Comparison of ENCODE assay signal across 28 cellular contexts in the genomic region with DNA sequence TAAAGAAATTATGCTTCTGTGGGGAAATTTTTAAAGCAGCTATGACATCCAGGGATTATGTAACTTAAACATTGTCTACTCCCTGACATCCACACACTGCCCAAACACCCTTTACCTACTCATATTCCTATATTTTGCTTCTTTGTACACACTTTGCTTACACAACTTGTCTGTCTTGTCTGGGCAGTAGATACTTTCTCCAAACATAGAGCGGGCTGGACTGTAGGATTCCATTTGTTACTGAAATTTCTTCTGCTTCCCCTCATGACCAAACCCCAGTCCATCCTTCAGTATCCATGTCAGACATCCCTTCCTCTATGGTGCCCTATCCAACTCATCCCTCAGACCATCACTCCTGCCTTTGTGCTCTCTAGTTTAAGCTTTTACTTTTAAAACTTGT. TPM values are rescaled to one million over a fixed set of nuclear protein-coding genes. Genes with fewer than 3 reads are reported as not detected.
A peak's percentile ranks its signal among the peaks of the same experiment; 100 is the strongest.
DNase-seq lines count a peak whose midpoint lies in the region; ATAC-seq and TF ChIP-seq lines count a peak whose summit lies in the region.
"Had no signal": no experiment of that assay in that cellular context is flagged by ENCODE, and none has a peak within 500 bp of the region (broad histone marks: within the 10 kb centered on the region; RNA-seq: fewer than 3 reads in every experiment).

No MANE protein-coding gene starts in this region.

- no peaks in the 10 kb centered on the region for H3K9me3 ChIP-seq in IMR-90 (ENCODE audit: control insufficient read depth, insufficient read depth, low read length)
- no peaks in the 10 kb centered on the region for H3K9me3 ChIP-seq in suprapubic skin
- no peaks in the 10 kb centered on the region for H3K9me3 ChIP-seq in vagina
- H3K9me3 ChIP-seq: BLaER1 treated with 17β-estradiol and CSF1 and Interleukin-3, amounts not matched to agents 10 nM and 100 nM; SJSA1 had no signal

- H4K8ac ChIP-seq in IMR-90 (ENCODE audit: low read depth in 2 of 2, low read length in 2 of 2), result no peak overlapping the region

- no peak overlapping the region for H3K56ac ChIP-seq in IMR-90 (ENCODE audit: extremely low read depth, insufficient read depth, low read length)

- H3K9ac ChIP-seq in IMR-90 (ENCODE audit: low read depth, low read length), result no peak overlapping the region
- H3K9ac ChIP-seq: BLaER1 treated with 17β-estradiol and CSF1 and Interleukin-3, amounts not matched to agents 10 nM and 100 nM had no signal

- H3K9me3 Mint-ChIP-seq in dendritic cell treated with granulocyte-macrophage colony-stimulating factor and Interleukin-4, amounts not matched to agents 40 ng/mL and 50 ng/mL, for 4 days, result no peaks in the 10 kb centered on the region
- no peaks in the 10 kb centered on the region for H3K9me3 Mint-ChIP-seq in progenitor cell of endocrine pancreas (ENCODE audit: low read depth)
- H3K9me3 Mint-ChIP-seq: CD4-positive, alpha-beta memory T cell; GM23338; H9; HFFc6 had no signal

- TF ChIP-seq CTCF in C4-2B (conservative IDR thresholded peaks at IDR 0.05) (no peak), IMR-90 (conservative IDR thresholded peaks at IDR 0.05; ENCODE audit: low read depth, low read length) (no peak), progenitor cell of endocrine pancreas (IDR thresholded peaks at IDR 0.05; ENCODE audit: unreplicated experiment) (no peak), suprapubic skin (IDR thresholded peaks at IDR 0.05) (no peak), vagina (IDR thresholded peaks at IDR 0.05) (no peak)

- 0 out of 2 replicates have a peak overlapping the region, but pooled peaks have one; percentile 11 for H2AK5ac ChIP-seq in IMR-90 (ENCODE audit: low read depth, low read length)

- no peak overlapping the region for H3K4ac ChIP-seq in IMR-90 (ENCODE audit: low read depth, low read length)

- no peak overlapping the region for H4K91ac ChIP-seq in IMR-90 (ENCODE audit: insufficient read depth, low read depth, low read length)

- no peak overlapping the region for H2BK15ac ChIP-seq in IMR-90 (ENCODE audit: low read depth, low read length)

- H3K4me3 Mint-ChIP-seq in dendritic cell treated with granulocyte-macrophage colony-stimulating factor and Interleukin-4, amounts not matched to agents 40 ng/mL and 50 ng/mL, for 4 days, result no peak overlapping the region
- H3K4me3 Mint-ChIP-seq in progenitor cell of endocrine pancreas (ENCODE audit: low read depth), result no peak overlapping the region
- H3K4me3 Mint-ChIP-seq: CD4-positive, alpha-beta memory T cell; GM23338; H9; HFFc6 had no signal

- intact Hi-C loops in IMR-90 (cut with micrococcal nuclease) (no loop called here), vagina (cut with DNase I) (no loop called here)
- intact Hi-C loops in dendritic cell treated with granulocyte-macrophage colony-stimulating factor and Interleukin-4, amounts not matched to agents 40 ng/mL and 50 ng/mL, for 4 days (cut with micrococcal nuclease), result no loop called here

- no TSS peak for BruUV-seq in IMR-90 (replicated peaks; lab: Mats Ljungman, UMichigan)

- in situ Hi-C loops in IMR-90 (cut with MboI; ENCODE audit: low sequenced_read_pairs), result no loop called here

- ATAC-seq in IMR-90 (ENCODE audit: low read depth), result no peak; the same call in 1 of the 2 replicates
- ATAC-seq: GM23338 had no signal

- peaks cover 38 to 72% of the 10 kb centered on the region in 2 experiments for H3K79me1 ChIP-seq in IMR-90 (ENCODE audit: low read depth in 1 of 2, low read length in 2 of 2)

- H3K14ac ChIP-seq in IMR-90 (replicated peaks; ENCODE audit: low read depth, low read length), result no peak overlapping the region

- no peak overlapping the region for H3K18ac ChIP-seq in IMR-90 (ENCODE audit: low read depth, low read length)

- no peak overlapping the region for H2BK20ac ChIP-seq in IMR-90 (ENCODE audit: low read depth, low read length)

- H3K36me3 Mint-ChIP-seq in dendritic cell treated with granulocyte-macrophage colony-stimulating factor and Interleukin-4, amounts not matched to agents 40 ng/mL and 50 ng/mL, for 4 days (ENCODE audit: low read depth), result no peaks in the 10 kb centered on the region
- H3K36me3 Mint-ChIP-seq in progenitor cell of endocrine pancreas (ENCODE audit: insufficient read depth), result no peaks in the 10 kb centered on the region
- H3K36me3 Mint-ChIP-seq: CD4-positive, alpha-beta memory T cell had no signal

- H3K36me3 ChIP-seq in IMR-90 (ENCODE audit: control insufficient read depth, insufficient read depth, low read length) (no peaks in the 10 kb centered on the region), suprapubic skin (no peaks in the 10 kb centered on the region), vagina (no peaks in the 10 kb centered on the region)
- H3K36me3 ChIP-seq: BLaER1 treated with 17β-estradiol and CSF1 and Interleukin-3, amounts not matched to agents 10 nM and 100 nM had no signal

- no peak overlapping the region for H2BK120ac ChIP-seq in IMR-90 (ENCODE audit: low read depth, low read length)

- no peak overlapping the region for H4K5ac ChIP-seq in IMR-90 (ENCODE audit: low read depth, low read length)

- no peak overlapping the region for H2BK5ac ChIP-seq in IMR-90 (ENCODE audit: low read depth, low read length, poor library complexity, severe bottlenecking)

- dilution Hi-C loops in IMR-90 (cut with HindIII; ENCODE audit: low sequenced_read_pairs, unreplicated experiment), result no loop called here

- H3K27ac Mint-ChIP-seq in dendritic cell treated with granulocyte-macrophage colony-stimulating factor and Interleukin-4, amounts not matched to agents 40 ng/mL and 50 ng/mL, for 4 days, result peak overlapping the region; percentile 23
- H3K27ac Mint-ChIP-seq in progenitor cell of endocrine pancreas, result peak overlapping the region; percentile 30
- H3K27ac Mint-ChIP-seq: CD4-positive, alpha-beta memory T cell; GM23338 had no signal

- no peaks in the 10 kb centered on the region for H3K27me3 Mint-ChIP-seq in dendritic cell treated with granulocyte-macrophage colony-stimulating factor and Interleukin-4, amounts not matched to agents 40 ng/mL and 50 ng/mL, for 4 days
- H3K27me3 Mint-ChIP-seq in progenitor cell of endocrine pancreas, result no peaks in the 10 kb centered on the region
- H3K27me3 Mint-ChIP-seq: CD4-positive, alpha-beta memory T cell had no signal

- H3K4me2 ChIP-seq in IMR-90 (ENCODE audit: low read depth, low read length), result no peak overlapping the region
- H3K4me2 ChIP-seq: BLaER1 treated with 17β-estradiol and CSF1 and Interleukin-3, amounts not matched to agents 10 nM and 100 nM; GM23338 had no signal

- TF ChIP-seq EP300 in suprapubic skin (IDR thresholded peaks at IDR 0.05), result no peak

- 80% methylated on average over 1 of the region's 1 CpG; no CpG with 5 or more reads in 1 of the 2 experiments for WGBS in IMR-90 (ENCODE audit: extremely low coverage in 2 of 2, insufficient read length in 1 of 2), 2 experiments
- 95% methylated on average over 1 of the region's 1 CpG for WGBS in suprapubic skin

- DNase-seq in IMR-90 (no peak), progenitor cell of endocrine pancreas (ENCODE audit: low spot score, unreplicated experiment) (no peak), suprapubic skin (ENCODE audit: low spot score in 2 of 2) (no peak), NOMO-1 (lab: John Stamatoyannopoulos, UW; ENCODE audit: unreplicated experiment in 2 of 2) (no peak), vagina (ENCODE audit: extremely low spot score in 2 of 2) (no peak)
- no peak for DNase-seq in stimulated activated CD4-positive, alpha-beta T cell treated with anti-CD3 and anti-CD28 coated beads, Interleukin-2, amount 100 ng/mL, for 48 hours
- DNase-seq: AML-193; CD4-positive, alpha-beta memory T cell; DMS 273 treated with DMSO at 0.1 percent for 48 hours; DMS79; EL; GDM1; H9; HFFc6; Karpas-422; NCI-H1092; NCI-H1417 treated with DMSO at 0.1 percent for 48 hours; NCI-H187; NCI-H2171 treated with DMSO at 0.1 percent for 48 hours; NCI-H345; Right ventricle myocardium superior; RPMI8226 had no signal

- peaks cover 48% of the 10 kb centered on the region for H3K4me1 Mint-ChIP-seq in dendritic cell treated with granulocyte-macrophage colony-stimulating factor and Interleukin-4, amounts not matched to agents 40 ng/mL and 50 ng/mL, for 4 days (ENCODE audit: low read depth)
- H3K4me1 Mint-ChIP-seq in progenitor cell of endocrine pancreas (ENCODE audit: low read depth), result peaks cover 8% of the 10 kb centered on the region

- H3K23ac ChIP-seq in IMR-90 (ENCODE audit: low read depth, low read length), result no peak overlapping the region

- H3K4me3 ChIP-seq in IMR-90 (ENCODE audit: insufficient read depth, low read depth, low read length), result no peak overlapping the region
- H3K4me3 ChIP-seq in suprapubic skin, result no peak overlapping the region
- no peak overlapping the region for H3K4me3 ChIP-seq in vagina
- H3K4me3 ChIP-seq: BLaER1 treated with 17β-estradiol and CSF1 and Interleukin-3, amounts not matched to agents 10 nM and 100 nM; GM12878; GM23338; SJSA1 had no signal

- no peak for TF ChIP-seq RAD21 in IMR-90 (IDR thresholded peaks at IDR 0.05; ENCODE audit: low read length)

- POLR2A ChIA-PET in IMR-90 (lab: Charles Lee; ENCODE audit: unreplicated experiment), result no interaction called here

- CTCF ChIA-PET in IMR-90 (lab: Yijun Ruan, JAX), result interaction anchor here (1.1 kb wide), 1 partner anchor 18 kb away, joined by 4 read pairs; no protein-coding TSS in a partner anchor

- peak overlapping the region; percentile 72; the same call in 1 of the 2 replicates for H3K27ac ChIP-seq in C4-2B
- H3K27ac ChIP-seq in IMR-90 (ENCODE audit: insufficient read depth, low read length), result no peak overlapping the region
- H3K27ac ChIP-seq in suprapubic skin, result no peak overlapping the region
- H3K27ac ChIP-seq in vagina, result no peak overlapping the region
- H3K27ac ChIP-seq: BLaER1 treated with 17β-estradiol and CSF1 and Interleukin-3, amounts not matched to agents 10 nM and 100 nM; SJSA1 had no signal

- no peak overlapping the region for H2AFZ ChIP-seq in IMR-90 (replicated peaks; ENCODE audit: low read length, poor library complexity)
- H2AFZ ChIP-seq: GM23338 had no signal

- TF ChIP-seq POLR2A in IMR-90 (IDR thresholded peaks at IDR 0.05; ENCODE audit: low read depth, low read length) (no peak), suprapubic skin (IDR thresholded peaks at IDR 0.05) (no peak), vagina (IDR thresholded peaks at IDR 0.05) (no peak)

- no peaks in the 10 kb centered on the region; the same call in 1 of the 2 replicates for H4K20me1 ChIP-seq in IMR-90 (ENCODE audit: insufficient read depth, low read length)
- H4K20me1 ChIP-seq: BLaER1 treated with 17β-estradiol and CSF1 and Interleukin-3, amounts not matched to agents 10 nM and 100 nM had no signal

- no peak overlapping the region for H2AK9ac ChIP-seq in IMR-90 (replicated peaks; ENCODE audit: low read depth, low read length, poor library complexity)

- H3K27me3 ChIP-seq in IMR-90 (ENCODE audit: control insufficient read depth, insufficient read depth, low read length), result no peaks in the 10 kb centered on the region
- no peaks in the 10 kb centered on the region for H3K27me3 ChIP-seq in suprapubic skin
- H3K27me3 ChIP-seq in vagina, result no peaks in the 10 kb centered on the region
- H3K27me3 ChIP-seq: BLaER1 treated with 17β-estradiol and CSF1 and Interleukin-3, amounts not matched to agents 10 nM and 100 nM; SJSA1 had no signal

- H3K4me1 ChIP-seq in IMR-90 (ENCODE audit: control insufficient read depth, insufficient read depth, low read length), result peaks cover 8% of the 10 kb centered on the region; the same call in 1 of the 2 replicates
- peaks cover 21% of the 10 kb centered on the region for H3K4me1 ChIP-seq in suprapubic skin
- peaks cover 9% of the 10 kb centered on the region for H3K4me1 ChIP-seq in vagina
- H3K4me1 ChIP-seq: SJSA1 had no signal

- peaks cover 7% of the 10 kb centered on the region for H3K9me1 ChIP-seq in IMR-90 (ENCODE audit: insufficient read depth, low read length)

RNA-seq across cellular contexts. Expression of a gene that starts 19.9 kb away (rescaled TPM):
- 23.3 and 28.9 TPM in 2 replicates for total RNA-seq in IMR-90 (2012; rRNA removed)
- 22.3 and 23.5 TPM in 2 replicates for polyA plus RNA-seq in IMR-90 (2012; rRNA removed)
- polyA plus RNA-seq in IMR-90 (2012; cell fraction: cytosol; rRNA removed), result 8.0 and 12.7 TPM in 2 replicates
- 5.1 and 13.7 TPM in 2 replicates for polyA plus RNA-seq in IMR-90 (2012; cell fraction: nucleus; rRNA removed; ENCODE audit: low replicate concordance)
- 2.1 and 2.5 TPM in 2 replicates for total RNA-seq in progenitor cell of endocrine pancreas
- 1 to 10 TPM; 2.3 to 5.8 (median 4.2) TPM for total RNA-seq in suprapubic skin
- 7.4 TPM for total RNA-seq in vagina

RNA-seq across cellular contexts. Expression of a gene that starts 59.6 kb away (rescaled TPM):
- total RNA-seq in IMR-90 (2012; rRNA removed) (37.8 and 55.8 TPM in 2 replicates), progenitor cell of endocrine pancreas (38.1 and 45.4 TPM in 2 replicates), suprapubic skin (10 to 100 TPM in 2 of 4 donors, 1 to 10 TPM in 2; 6.5 to 15.1 (median 9.4) TPM), vagina (6.4 TPM)
- 14.3 and 18.1 TPM in 2 replicates for polyA plus RNA-seq in IMR-90 (2012; rRNA removed)
- 2.4 and 4.4 TPM in 2 replicates for polyA plus RNA-seq in IMR-90 (2012; cell fraction: cytosol; rRNA removed)
- polyA plus RNA-seq in IMR-90 (2012; cell fraction: nucleus; rRNA removed; ENCODE audit: low replicate concordance), result 1.6 and 10.8 TPM in 2 replicates
